In the genomic region with DNA sequence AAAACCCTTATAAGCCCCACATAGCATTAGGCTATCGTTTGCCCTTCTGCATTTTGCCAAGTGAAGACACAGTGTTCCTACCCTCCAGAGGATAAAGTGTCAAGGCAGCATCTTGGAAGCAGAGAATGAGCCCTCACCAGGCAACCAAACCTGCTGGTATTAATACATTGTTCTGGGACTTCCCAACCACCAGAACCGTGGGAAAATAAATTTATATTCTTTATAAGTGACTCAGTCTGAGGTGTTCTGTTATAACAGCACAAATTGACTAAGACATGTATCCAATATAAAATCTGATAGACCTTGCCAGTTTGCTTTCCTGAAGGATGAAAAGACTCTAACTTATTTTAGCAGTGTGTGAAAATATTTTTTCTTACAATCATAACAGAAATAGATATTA, we compare ENCODE assay signal across 21 cellular contexts.
"Had no signal": no experiment of that assay in that cellular context is flagged by ENCODE, and none has a peak within 500 bp of the region (broad histone marks: within the 10 kb centered on the region; RNA-seq: fewer than 3 reads in every experiment).

No MANE protein-coding gene starts in this region.

- ATAC-seq: HepG2, Panc1 had no signal

- H3K9me3 ChIP-seq: SK-N-SH had no signal

- H3K27ac ChIP-seq: RWPE1 had no signal

- H3K9ac ChIP-seq: SK-N-SH had no signal

- H3K4me2 ChIP-seq: SK-N-SH had no signal

- DNase-seq: IMR-90, Karpas-422, KG1, MV-4-11, NCI-H1048, NCI-H1105, NCI-H1417, NCI-H1436 treated with DMSO at 0.1 percent for 48 hours, NCI-H1694, NCI-H187 treated with DMSO at 0.1 percent for 48 hours, NCI-H2029 treated with DMSO at 0.1 percent for 48 hours, NCI-H2171 treated with DMSO at 0.1 percent for 48 hours, NCI-H345, NCI-H446 treated with DMSO at 0.1 percent for 48 hours, NCI-H510A treated with DMSO at 0.1 percent for 48 hours, NCI-H526, SHP77, SK-N-SH had no signal

- FAIRE-seq: HepG2 had no signal
